ENCODE assay signal across 25 cellular contexts in the genomic region with DNA sequence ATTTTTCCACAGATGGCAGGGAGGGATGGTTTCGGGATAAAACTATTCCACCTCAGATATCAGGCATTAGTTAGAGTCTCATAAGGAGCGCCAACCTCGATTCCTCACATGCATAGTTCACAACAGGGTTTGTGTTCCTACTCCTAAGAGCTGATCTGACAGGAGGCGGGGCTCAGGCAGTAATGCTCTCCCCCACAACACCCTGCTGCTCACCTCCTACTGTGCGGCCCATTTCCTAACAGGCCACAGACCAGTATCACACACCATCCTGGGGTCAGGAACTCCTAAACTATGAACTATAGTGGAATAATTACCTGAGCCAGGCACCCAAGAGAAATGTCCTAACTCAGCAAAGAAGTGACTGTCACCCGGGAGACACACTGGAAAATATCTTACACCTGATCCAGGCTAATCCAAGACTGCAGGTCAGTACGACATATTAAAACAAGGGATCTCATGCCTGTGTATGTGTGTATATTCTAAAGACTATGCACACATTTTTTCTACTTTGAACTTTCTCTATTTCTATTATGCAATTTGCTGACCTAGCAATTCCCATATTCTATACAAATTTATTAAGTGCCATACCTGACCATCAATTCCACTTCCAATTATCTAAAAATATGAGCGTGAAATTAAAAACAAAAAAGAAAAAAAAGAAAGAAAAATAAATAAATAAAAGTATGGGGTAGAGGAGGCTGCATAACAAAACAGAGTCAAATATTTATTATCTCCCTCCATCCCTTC. TPM values are rescaled to one million over a fixed set of nuclear protein-coding genes. Genes with fewer than 3 reads are reported as not detected.
A peak's percentile ranks its signal among the peaks of the same experiment; 100 is the strongest.
DNase-seq lines count a peak whose midpoint lies in the region; ATAC-seq and TF ChIP-seq lines count a peak whose summit lies in the region.
"Had no signal": no experiment of that assay in that cellular context is flagged by ENCODE, and none has a peak within 500 bp of the region (broad histone marks: within the 10 kb centered on the region; RNA-seq: fewer than 3 reads in every experiment).

No MANE protein-coding gene starts in this region.

- H3K27ac ChIP-seq in cardiac muscle cell (peak overlapping the region; percentile 62), right atrium auricular region (no peak overlapping the region)
- H3K27ac ChIP-seq: sigmoid colon had no signal

- H3K27me3 Mint-ChIP-seq in stimulated activated naive B cell treated with anti-CD40 and anti-IgM and Interleukin-4, amounts not matched to agents 10 μg/mL and 1 μg/mL and 100 μg/mL, for 72 hours, result no peaks in the 10 kb centered on the region
- no peaks in the 10 kb centered on the region for H3K27me3 Mint-ChIP-seq in T-cell

- H3K4me3 Mint-ChIP-seq in stimulated activated naive B cell treated with anti-CD40 and anti-IgM and Interleukin-4, amounts not matched to agents 10 μg/mL and 1 μg/mL and 100 μg/mL, for 72 hours, result no peak overlapping the region
- no peak overlapping the region for H3K4me3 Mint-ChIP-seq in T-cell
- H3K4me3 Mint-ChIP-seq: CD14-positive monocyte, immature natural killer cell, nephron progenitor cell had no signal

- H3K9me3 Mint-ChIP-seq in stimulated activated naive B cell treated with anti-CD40 and anti-IgM and Interleukin-4, amounts not matched to agents 10 μg/mL and 1 μg/mL and 100 μg/mL, for 72 hours, result peaks cover 0 to 2% of the 10 kb centered on the region in 2 donors
- no peaks in the 10 kb centered on the region for H3K9me3 Mint-ChIP-seq in T-cell
- H3K9me3 Mint-ChIP-seq: immature natural killer cell, nephron progenitor cell had no signal

- TF ChIP-seq CTCF in cardiac muscle cell (IDR thresholded peaks at IDR 0.05; ENCODE audit: low read depth, low read length) (no peak), right atrium auricular region (IDR thresholded peaks at IDR 0.05) (no peak), NB4 (IDR thresholded peaks at IDR 0.05; ENCODE audit: low read depth, low read length) (no peak), choroid plexus epithelial cell (conservative IDR thresholded peaks at IDR 0.05; ENCODE audit: low read depth, low read length) (no peak)

- POLR2A ChIA-PET in T-cell (lab: Charles Lee), result no interaction called here

- H3K27ac Mint-ChIP-seq in stimulated activated naive B cell treated with anti-CD40 and anti-IgM and Interleukin-4, amounts not matched to agents 10 μg/mL and 1 μg/mL and 100 μg/mL, for 72 hours, result peak overlapping the region; percentile 31
- peak overlapping the region in 1 of 2 donors; percentile 5 for H3K27ac Mint-ChIP-seq in T-cell
- H3K27ac Mint-ChIP-seq: immature natural killer cell had no signal

- DNase-seq in cardiac muscle cell (ENCODE audit: low read depth in 1 of 2, low spot score in 1 of 2) (no peak), right atrium auricular region (ENCODE audit: low spot score) (no peak), NB4 (ENCODE audit: low read depth) (peak; percentile 62), choroid plexus epithelial cell (ENCODE audit: low read depth) (peak; percentile 69), glomerular visceral epithelial cell (ENCODE audit: extremely low spot score) (no peak), dermis blood vessel endothelial cell (no peak), T-cell (no peak)
- DNase-seq in stimulated activated naive B cell treated with anti-CD40 and anti-IgM and Interleukin-4, amounts not matched to agents 10 μg/mL and 1 μg/mL and 100 μg/mL, for 72 hours, result no peak
- DNase-seq: activated CD8-positive, alpha-beta memory T cell treated with anti-CD3 and anti-CD28 coated beads, Interleukin-2, amount 50 U/mL, for 4 hours; central memory CD4-positive, alpha-beta T cell; DMS 273 treated with DMSO at 0.1 percent for 48 hours; immature natural killer cell; midbrain; NCI-H1105; NCI-H2029 treated with DMSO at 0.1 percent for 48 hours; NCI-H226; NCI-H82; nephron progenitor cell; sigmoid colon; stimulated activated CD8-positive, alpha-beta memory T cell treated with anti-CD3 and anti-CD28 coated beads, Interleukin-4, amount 100 ng/mL, for 48 hours; substantia nigra; T1000 had no signal

- H3K9me3 ChIP-seq in cardiac muscle cell (ENCODE audit: low read depth) (no peaks in the 10 kb centered on the region), right atrium auricular region (no peaks in the 10 kb centered on the region)
- H3K9me3 ChIP-seq: sigmoid colon had no signal

- peaks cover 13% of the 10 kb centered on the region for H3K36me3 ChIP-seq in cardiac muscle cell
- peaks cover 9% of the 10 kb centered on the region for H3K36me3 ChIP-seq in right atrium auricular region

- H3K4me1 Mint-ChIP-seq in stimulated activated naive B cell treated with anti-CD40 and anti-IgM and Interleukin-4, amounts not matched to agents 10 μg/mL and 1 μg/mL and 100 μg/mL, for 72 hours, result peaks cover 34 to 60% of the 10 kb centered on the region in 2 donors
- peaks cover 60 to 67% (median 61%) of the 10 kb centered on the region in 3 donors for H3K4me1 Mint-ChIP-seq in T-cell

- H3K4me3 ChIP-seq in cardiac muscle cell (no peak overlapping the region), right atrium auricular region (no peak overlapping the region), NB4 (ENCODE audit: low read depth, low read length) (no peak overlapping the region), choroid plexus epithelial cell (ENCODE audit: low read depth, low read length) (no peak overlapping the region)
- H3K4me3 ChIP-seq: sigmoid colon had no signal

- H3K36me3 Mint-ChIP-seq in stimulated activated naive B cell treated with anti-CD40 and anti-IgM and Interleukin-4, amounts not matched to agents 10 μg/mL and 1 μg/mL and 100 μg/mL, for 72 hours, result peaks cover 40 to 66% of the 10 kb centered on the region in 2 donors
- peaks cover 13% of the 10 kb centered on the region for H3K36me3 Mint-ChIP-seq in T-cell

- H3K4me1 ChIP-seq in cardiac muscle cell (ENCODE audit: low read depth) (peaks cover 27% of the 10 kb centered on the region), right atrium auricular region (peaks cover 0 to 52% of the 10 kb centered on the region in 2 donors)

- TF ChIP-seq POLR2A in NB4 (IDR thresholded peaks at IDR 0.05; ENCODE audit: extremely low read depth, insufficient read length), result no peak

- H3K27me3 ChIP-seq in cardiac muscle cell, result no peaks in the 10 kb centered on the region
- H3K27me3 ChIP-seq in right atrium auricular region, result no peaks in the 10 kb centered on the region
- H3K27me3 ChIP-seq: sigmoid colon had no signal

- no peak for ATAC-seq in stimulated activated naive B cell treated with anti-CD40 and anti-IgM and Interleukin-4, amounts not matched to agents 10 μg/mL and 1 μg/mL and 100 μg/mL, for 72 hours (replicated peaks)
- no peak for ATAC-seq in T-cell (replicated peaks in 1 of 4)
- ATAC-seq: HCT116, left lobe of liver had no signal

- CTCF ChIA-PET in T-cell (lab: Charles Lee), result no interaction called here

RNA-seq across cellular contexts. Expression of a gene that starts 4.7 kb away (rescaled TPM):
- total RNA-seq in cardiac muscle cell (12.3 and 25.9 TPM in 2 replicates), right atrium auricular region (10 to 100 TPM in 1 of 2 donors, 1 to 10 TPM in 1; 8.8 to 11.2 TPM), dermis blood vessel endothelial cell (19.2 and 27.4 TPM in 2 replicates), T-cell (10 to 100 TPM; 25.0 to 41.6 (median 31.0) TPM)
- polyA plus RNA-seq in cardiac muscle cell, result 30.6 and 46.7 TPM in 2 replicates

RNA-seq across cellular contexts. Expression of a gene that starts 21.4 kb away (rescaled TPM):
- 34.5 and 41.3 TPM in 2 replicates for total RNA-seq in cardiac muscle cell
- 60.6 and 66.8 TPM in 2 replicates for polyA plus RNA-seq in cardiac muscle cell
- 10 to 100 TPM; 17.9 to 26.5 TPM for total RNA-seq in right atrium auricular region
- total RNA-seq in dermis blood vessel endothelial cell, result 37.9 and 43.2 TPM in 2 replicates
- 10 to 100 TPM; 26.4 to 39.9 (median 36.9) TPM for total RNA-seq in T-cell

Comparison
In these comparisons a context has a peak if more than half of its experiments do, and no peak if none do; other contexts are left out.
1. DNase-seq: peak in NB4 (single experiment) and choroid plexus epithelial cell (single experiment); none in cardiac muscle cell (0 of 2), right atrium auricular region (single experiment), stimulated activated naive B cell treated with anti-CD40 and anti-IgM and Interleukin-4, amounts not matched to agents 10 μg/mL and 1 μg/mL and 100 μg/mL, for 72 hours (single experiment), glomerular visceral epithelial cell (single experiment), dermis blood vessel endothelial cell (single experiment) and T-cell (0 of 34).